In genomic region chr12:123126294-123127144, GRCh38 we compare ENCODE assay signal across 1 cellular context.
TF ChIP-seq lines count a peak whose summit lies in the region.

No MANE protein-coding gene starts in this region.

TF ChIP-seq in K562, 482 proteins besides CTCF, POLR2A, EP300 and RAD21 (continued from another document and continues in another):
- TF ChIP-seq IRF1 (CRISPR knock-in tag; IDR thresholded peaks at IDR 0.05; ENCODE audit: borderline replicate concordance) (no peak), RUNX1 (IDR thresholded peaks at IDR 0.05; ENCODE audit: low read depth) (no peak), CHCHD3 (CRISPR knock-in tag; IDR thresholded peaks at IDR 0.05) (no peak), ZNF445 (CRISPR knock-in tag; IDR thresholded peaks at IDR 0.05; ENCODE audit: low read depth) (no peak), PTTG1 (tag; IDR thresholded peaks at IDR 0.05; ENCODE audit: low read depth) (no peak), ZNF778 (CRISPR knock-in tag; IDR thresholded peaks at IDR 0.05) (no peak), TARDBP (IDR thresholded peaks at IDR 0.05) (no peak; the same call in 1 of the 2 replicates), TBL1XR1 (IDR thresholded peaks at IDR 0.05; ENCODE audit: low read length in 2 of 2) (peak in 1 of 2 experiments; percentile 59; a peak in 2 of 4 replicates), NONO (IDR thresholded peaks at IDR 0.05; ENCODE audit: low read depth in 2 of 2, low read length in 1 of 2) (no peak), BACH1 (tag; IDR thresholded peaks at IDR 0.05) (peak; percentile 99), ILF3 (IDR thresholded peaks at IDR 0.05; ENCODE audit: borderline replicate concordance) (no peak), ZFP91 (CRISPR knock-in tag; IDR thresholded peaks at IDR 0.05) (no peak), STAT6 (CRISPR knock-in tag; IDR thresholded peaks at IDR 0.05) (no peak), BRCA1 (IDR thresholded peaks at IDR 0.05) (no peak), BRCA1 (CRISPR knock-in tag; IDR thresholded peaks at IDR 0.05) (no peak), ETV5 (CRISPR knock-in tag; IDR thresholded peaks at IDR 0.05; ENCODE audit: low read depth) (no peak), HMGXB4 (CRISPR knock-in tag; IDR thresholded peaks at IDR 0.05) (no peak), TFAP4 (CRISPR knock-in tag; IDR thresholded peaks at IDR 0.05; ENCODE audit: borderline replicate concordance) (peak; percentile 97), ZNF175 (CRISPR knock-in tag; IDR thresholded peaks at IDR 0.05; ENCODE audit: low read depth) (no peak), U2AF1 (optimal IDR thresholded peaks at IDR 0.05; ENCODE audit: low read depth, low read length) (no peak), E4F1 (CRISPR knock-in tag; IDR thresholded peaks at IDR 0.05; ENCODE audit: borderline replicate concordance) (no peak), ZNF398 (CRISPR knock-in tag; IDR thresholded peaks at IDR 0.05) (no peak), DACH1 (IDR thresholded peaks at IDR 0.05; ENCODE audit: partially characterized antibody) (peak; percentile 57), AFF1 (IDR thresholded peaks at IDR 0.05; ENCODE audit: low read depth in 1 of 2, partially characterized antibody in 2 of 2) (peak in 1 of 2 experiments; percentile 31), HOMEZ (CRISPR knock-in tag; IDR thresholded peaks at IDR 0.05) (no peak), RNF219 (CRISPR knock-in tag; IDR thresholded peaks at IDR 0.05) (no peak), PTRF (tag; IDR thresholded peaks at IDR 0.05) (no peak), DDX20 (tag; IDR thresholded peaks at IDR 0.05; ENCODE audit: low read depth) (no peak), HDAC6 (IDR thresholded peaks at IDR 0.05; ENCODE audit: low read depth, low read length) (no peak), KDM4B (IDR thresholded peaks at IDR 0.05; ENCODE audit: borderline replicate concordance in 2 of 2, low read depth in 1 of 2) (no peak), CBX1 (IDR thresholded peaks at IDR 0.05; ENCODE audit: low read depth) (no peak), SNRNP70 (optimal IDR thresholded peaks at IDR 0.05; ENCODE audit: low read depth, low read length) (no peak), ZNF174 (CRISPR knock-in tag; IDR thresholded peaks at IDR 0.05) (no peak), CREB1 (IDR thresholded peaks at IDR 0.05) (0 out of 2 replicates have a peak, but pooled peaks have one; percentile 9), CREB1 (CRISPR knock-in tag; IDR thresholded peaks at IDR 0.05) (no peak), MEF2A (IDR thresholded peaks at IDR 0.05; ENCODE audit: control insufficient read depth, low read depth, low read length) (no peak), MBD1 (CRISPR knock-in tag; IDR thresholded peaks at IDR 0.05) (no peak), FOXK1 (CRISPR knock-in tag; IDR thresholded peaks at IDR 0.05; ENCODE audit: borderline replicate concordance) (no peak), PRMT5 (CRISPR knock-in tag; IDR thresholded peaks at IDR 0.05) (no peak)
